In the genomic region with DNA sequence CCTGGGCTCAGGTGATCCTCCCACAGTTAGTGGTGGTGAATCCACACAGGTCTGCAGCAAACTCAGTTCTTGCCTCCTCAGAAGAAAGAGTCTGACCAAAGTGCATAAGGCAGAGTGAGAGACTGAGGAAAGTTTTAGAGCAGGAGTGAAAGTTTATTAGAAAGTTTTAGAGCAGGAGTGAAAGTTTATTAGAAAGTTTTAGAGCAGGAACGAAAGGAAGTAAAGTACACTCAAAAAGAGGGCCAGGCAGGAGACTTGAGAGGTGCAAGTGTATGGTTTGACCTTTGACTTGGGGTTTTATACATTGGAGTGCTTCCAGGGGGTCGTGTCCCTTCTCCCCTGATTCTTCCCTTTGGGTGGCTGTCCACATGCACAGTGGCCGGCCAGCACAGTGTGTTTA, we compare ENCODE assay signal across 30 cellular contexts.
"Had no signal": no experiment of that assay in that cellular context is flagged by ENCODE, and none has a peak within 500 bp of the region (broad histone marks: within the 10 kb centered on the region; RNA-seq: fewer than 3 reads in every experiment).

No MANE protein-coding gene starts in this region.

- H3K4me3 Mint-ChIP-seq: activated CD4-positive, alpha-beta memory T cell treated with anti-CD3 and anti-CD28 coated beads, Interleukin-2, amount 10 ng/mL, durations not matched to agents 7 days and 5 days; activated CD4-positive, alpha-beta T cell treated with anti-CD3 and anti-CD28 coated beads for 36 hours; activated CD4-positive, alpha-beta T cell treated with anti-CD3 and anti-CD28 coated beads, Interleukin-2, amount 10 ng/mL, durations not matched to agents 24 days and 14 days; activated naive CD4-positive, alpha-beta T cell treated with anti-CD3 and anti-CD28 coated beads, Interleukin-2, amount 10 ng/mL, durations not matched to agents 7 days and 5 days; activated naive CD8-positive, alpha-beta T cell treated with anti-CD3 and anti-CD28 coated beads, Interleukin-2, amount 10 ng/mL, durations not matched to agents 7 days and 5 days; activated T-cell treated with anti-CD3 and anti-CD28 coated beads, Interleukin-2, amount 50 U/mL, for 24 hours; activated T-cell treated with anti-CD3 and anti-CD28 coated beads, Interleukin-2, amount 50 U/mL, for 72 hours; brain; effector memory CD8-positive, alpha-beta T cell had no signal

- H3K4me3 ChIP-seq: ascending aorta, breast epithelium, cardiac muscle cell, coronary artery, esophagus squamous epithelium, gastroesophageal sphincter had no signal

- H3K27ac Mint-ChIP-seq: activated CD4-positive, alpha-beta memory T cell treated with anti-CD3 and anti-CD28 coated beads, Interleukin-2, amount 10 ng/mL, durations not matched to agents 7 days and 5 days; activated CD4-positive, alpha-beta T cell treated with anti-CD3 and anti-CD28 coated beads for 36 hours; activated CD4-positive, alpha-beta T cell treated with anti-CD3 and anti-CD28 coated beads, Interleukin-2, amount 10 ng/mL, durations not matched to agents 24 days and 14 days; activated naive CD4-positive, alpha-beta T cell treated with anti-CD3 and anti-CD28 coated beads, Interleukin-2, amount 10 ng/mL, durations not matched to agents 7 days and 5 days; activated naive CD4-positive, alpha-beta T cell treated with anti-CD3 and anti-CD28 coated beads, Interleukin-2, amount 50 U/mL, for 72 hours; activated naive CD8-positive, alpha-beta T cell treated with anti-CD3 and anti-CD28 coated beads, Interleukin-2, amount 10 ng/mL, durations not matched to agents 7 days and 5 days; activated T-cell treated with anti-CD3 and anti-CD28 coated beads, Interleukin-2, amount 50 U/mL, for 24 hours; activated T-cell treated with anti-CD3 and anti-CD28 coated beads, Interleukin-2, amount 50 U/mL, for 72 hours; brain; effector memory CD8-positive, alpha-beta T cell had no signal

- H3K4me1 Mint-ChIP-seq: activated CD4-positive, alpha-beta T cell treated with anti-CD3 and anti-CD28 coated beads for 36 hours; activated CD4-positive, alpha-beta T cell treated with anti-CD3 and anti-CD28 coated beads, Interleukin-2, amount 10 ng/mL, durations not matched to agents 24 days and 14 days; activated naive CD4-positive, alpha-beta T cell treated with anti-CD3 and anti-CD28 coated beads, Interleukin-2, amount 10 ng/mL, durations not matched to agents 7 days and 5 days; activated naive CD8-positive, alpha-beta T cell treated with anti-CD3 and anti-CD28 coated beads, Interleukin-2, amount 10 ng/mL, durations not matched to agents 7 days and 5 days had no signal

- H3K9me3 ChIP-seq: ascending aorta, breast epithelium, esophagus squamous epithelium, gastroesophageal sphincter had no signal

- H3K27me3 Mint-ChIP-seq: activated CD4-positive, alpha-beta T cell treated with anti-CD3 and anti-CD28 coated beads for 36 hours had no signal

- DNase-seq: activated CD4-positive, alpha-beta memory T cell treated with anti-CD3 and anti-CD28 coated beads, Interleukin-2, amount 10 ng/mL, durations not matched to agents 7 days and 5 days; activated CD4-positive, alpha-beta T cell treated with anti-CD3 and anti-CD28 coated beads for 36 hours; activated CD4-positive, alpha-beta T cell treated with anti-CD3 and anti-CD28 coated beads, Interleukin-2, amount 10 ng/mL, durations not matched to agents 24 days and 14 days; activated CD4-positive, CD25-positive, alpha-beta regulatory T cell; activated CD4-positive, CD25-positive, alpha-beta regulatory T cell treated with anti-CD3 and anti-CD28 coated beads, Interleukin-2, amount 50 U/mL, for 72 hours; activated CD8-positive, alpha-beta memory T cell treated with anti-CD3 and anti-CD28 coated beads, Interleukin-2, amount 50 U/mL, for 48 hours; activated gamma-delta T cell; activated naive CD4-positive, alpha-beta T cell; activated naive CD4-positive, alpha-beta T cell treated with anti-CD3 and anti-CD28 coated beads, Interleukin-2, amount 10 ng/mL, durations not matched to agents 7 days and 5 days; activated naive CD8-positive, alpha-beta T cell treated with anti-CD3 and anti-CD28 coated beads, Interleukin-2, amount 10 ng/mL, durations not matched to agents 7 days and 5 days; activated T-cell treated with anti-CD3 and anti-CD28 coated beads for 4 hours; activated T-cell treated with anti-CD3 and anti-CD28 coated beads, Interleukin-2, amount 50 U/mL, for 24 hours; activated T-cell treated with anti-CD3 and anti-CD28 coated beads, Interleukin-2, amount 50 U/mL, for 72 hours; central memory CD4-positive, alpha-beta T cell; dermis blood vessel endothelial cell; effector CD4-positive, alpha-beta T cell; effector memory CD8-positive, alpha-beta T cell; esophagus squamous epithelium; foreskin melanocyte; T-helper 2 cell had no signal

- H3K27me3 ChIP-seq: ascending aorta, breast epithelium, cardiac muscle cell, gastroesophageal sphincter had no signal

- FAIRE-seq: endometrium, endothelial cell of umbilical vein had no signal

- H3K27ac ChIP-seq: ascending aorta, breast epithelium, cardiac muscle cell, coronary artery, epithelial cell of prostate, esophagus squamous epithelium, gastroesophageal sphincter had no signal

- H3K4me1 ChIP-seq: ascending aorta, breast epithelium had no signal

- ATAC-seq: activated CD4-positive, alpha-beta T cell treated with anti-CD3 and anti-CD28 coated beads for 36 hours; activated naive CD4-positive, alpha-beta T cell treated with anti-CD3 and anti-CD28 coated beads, Interleukin-2, amount 50 U/mL, for 72 hours; activated T-cell treated with anti-CD3 and anti-CD28 coated beads, Interleukin-2, amount 50 U/mL, for 72 hours; effector memory CD8-positive, alpha-beta T cell; gastroesophageal sphincter had no signal

- H3K36me3 ChIP-seq: ascending aorta, breast epithelium, cardiac muscle cell, esophagus squamous epithelium, gastroesophageal sphincter had no signal

- H3K36me3 Mint-ChIP-seq: activated naive CD4-positive, alpha-beta T cell treated with anti-CD3 and anti-CD28 coated beads, Interleukin-2, amount 10 ng/mL, durations not matched to agents 7 days and 5 days; activated naive CD4-positive, alpha-beta T cell treated with anti-CD3 and anti-CD28 coated beads, Interleukin-2, amount 50 U/mL, for 72 hours; activated naive CD8-positive, alpha-beta T cell treated with anti-CD3 and anti-CD28 coated beads, Interleukin-2, amount 10 ng/mL, durations not matched to agents 7 days and 5 days; brain had no signal

- H3K9me3 Mint-ChIP-seq: activated CD4-positive, alpha-beta memory T cell treated with anti-CD3 and anti-CD28 coated beads, Interleukin-2, amount 10 ng/mL, durations not matched to agents 7 days and 5 days; activated CD4-positive, alpha-beta T cell treated with anti-CD3 and anti-CD28 coated beads, Interleukin-2, amount 10 ng/mL, durations not matched to agents 24 days and 14 days; activated naive CD4-positive, alpha-beta T cell treated with anti-CD3 and anti-CD28 coated beads, Interleukin-2, amount 10 ng/mL, durations not matched to agents 7 days and 5 days; activated naive CD4-positive, alpha-beta T cell treated with anti-CD3 and anti-CD28 coated beads, Interleukin-2, amount 50 U/mL, for 72 hours; activated naive CD8-positive, alpha-beta T cell treated with anti-CD3 and anti-CD28 coated beads, Interleukin-2, amount 10 ng/mL, durations not matched to agents 7 days and 5 days; activated T-cell treated with anti-CD3 and anti-CD28 coated beads, Interleukin-2, amount 50 U/mL, for 24 hours; activated T-cell treated with anti-CD3 and anti-CD28 coated beads, Interleukin-2, amount 50 U/mL, for 72 hours; effector memory CD8-positive, alpha-beta T cell had no signal
